In the genomic region with DNA sequence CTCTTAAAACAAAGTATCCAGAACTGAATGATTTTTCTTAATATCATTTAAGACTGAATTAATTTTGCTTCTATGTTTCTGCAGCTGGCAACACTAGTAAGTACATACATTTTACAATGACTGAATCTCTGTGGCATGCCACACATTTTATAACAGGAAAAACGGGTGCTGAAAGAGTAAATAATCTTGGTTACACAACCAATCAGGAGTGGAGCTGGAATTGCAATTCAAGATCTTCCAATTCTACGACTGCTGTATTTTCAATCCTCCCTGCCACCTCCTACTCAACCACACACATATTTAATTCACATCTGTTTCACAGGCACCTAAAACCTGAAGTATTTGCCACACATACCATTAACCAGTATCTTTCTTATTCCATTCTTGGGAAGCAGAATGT, we compare ENCODE assay signal across 19 cellular contexts. TPM values are rescaled to one million over a fixed set of nuclear protein-coding genes. Genes with fewer than 3 reads are reported as not detected.
DNase-seq lines count a peak whose midpoint lies in the region; ATAC-seq and TF ChIP-seq lines count a peak whose summit lies in the region.
"Had no signal": no experiment of that assay in that cellular context is flagged by ENCODE, and none has a peak within 500 bp of the region (broad histone marks: within the 10 kb centered on the region; RNA-seq: fewer than 3 reads in every experiment).

No MANE protein-coding gene starts in this region.

- TF ChIP-seq CTCF in GM23338 (conservative IDR thresholded peaks at IDR 0.05; ENCODE audit: low read depth in 2 of 2) = no peak
- no peak for TF ChIP-seq CTCF in PC-3 (conservative IDR thresholded peaks at IDR 0.05; ENCODE audit: low read depth, low read length)
- no peak for TF ChIP-seq CTCF in epithelial cell of esophagus (IDR thresholded peaks at IDR 0.05; ENCODE audit: insufficient read depth, low read depth, low read length, missing control alignments)
- no peak for TF ChIP-seq CTCF in prostate gland (IDR thresholded peaks at IDR 0.05)

- BruUV-seq in PC-3 (replicated peaks; lab: Mats Ljungman, UMichigan) = no TSS peak

- TF ChIP-seq POLR2A in prostate gland (IDR thresholded peaks at IDR 0.05) = no peak

- 18% methylated on average over 2 of the region's 2 CpGs for WGBS in prostate gland

- DNase-seq in GM23338 (ENCODE audit: low spot score) = no peak
- peak; percentile 85 for DNase-seq in PC-3
- DNase-seq in epithelial cell of esophagus (ENCODE audit: low read depth) = peak; percentile 88
- peak; percentile 16 for DNase-seq in prostate gland (ENCODE audit: low spot score)
- DNase-seq in NCI-H1436 treated with DMSO at 0.1 percent for 48 hours (lab: John Stamatoyannopoulos, UW) = no peak
- DNase-seq in naive thymus-derived CD4-positive, alpha-beta T cell = no peak
- DNase-seq: activated CD4-positive, alpha-beta T cell treated with anti-CD3 and anti-CD28 coated beads for 36 hours; activated T-cell treated with anti-CD3 and anti-CD28 coated beads for 4 hours; CD4-positive, alpha-beta T cell; hypothalamus; left cardiac atrium; NCI-H1930; NCI-H748 treated with DMSO at 0.1 percent for 48 hours; RPMI8226 had no signal

- H3K27me3 Mint-ChIP-seq in GM23338 (ENCODE audit: insufficient read depth, low read depth, poor library complexity) = peaks cover 1% of the 10 kb centered on the region
- peaks cover 0 to 16% (median 4%) of the 10 kb centered on the region in 5 donors for H3K27me3 Mint-ChIP-seq in naive thymus-derived CD4-positive, alpha-beta T cell

- no peak for ATAC-seq in GM23338
- ATAC-seq in PC-3 = peak; percentile 64
- no peak for ATAC-seq in GM21381 (IDR thresholded peaks at IDR 0.05; ENCODE audit: unreplicated experiment)
- no peak for ATAC-seq in naive thymus-derived CD4-positive, alpha-beta T cell
- no peak for ATAC-seq in GM19455 (IDR thresholded peaks at IDR 0.05; ENCODE audit: unreplicated experiment)
- ATAC-seq: activated CD4-positive, alpha-beta T cell treated with anti-CD3 and anti-CD28 coated beads for 36 hours; left cardiac atrium had no signal

- H3K9me3 ChIP-seq in PC-3 (ENCODE audit: low read length) = no peaks in the 10 kb centered on the region
- H3K9me3 ChIP-seq in prostate gland = no peaks in the 10 kb centered on the region
- no peaks in the 10 kb centered on the region for H3K9me3 ChIP-seq in naive thymus-derived CD4-positive, alpha-beta T cell (ENCODE audit: control insufficient read depth in 2 of 3, low read length in 3 of 3)

- no peaks in the 10 kb centered on the region for H4K20me1 ChIP-seq in GM23338 (replicated peaks; ENCODE audit: insufficient read depth)
- no peaks in the 10 kb centered on the region for H4K20me1 ChIP-seq in PC-3 (ENCODE audit: low read length)

- H3K4me1 ChIP-seq in GM23338 (ENCODE audit: insufficient read depth) = peaks cover 27% of the 10 kb centered on the region; the same call in 1 of the 2 replicates
- peaks cover 5% of the 10 kb centered on the region for H3K4me1 ChIP-seq in PC-3 (ENCODE audit: insufficient read depth, low read length)
- H3K4me1 ChIP-seq in prostate gland (replicated peaks) = no peaks in the 10 kb centered on the region
- no peaks in the 10 kb centered on the region for H3K4me1 ChIP-seq in naive thymus-derived CD4-positive, alpha-beta T cell (ENCODE audit: control insufficient read depth in 2 of 2, insufficient read depth in 2 of 2, low read length in 2 of 2)

- H3K36me3 ChIP-seq in GM23338 (ENCODE audit: insufficient read depth) (no peaks in the 10 kb centered on the region), PC-3 (ENCODE audit: low read depth, low read length) (no peaks in the 10 kb centered on the region), prostate gland (no peaks in the 10 kb centered on the region)
- H3K36me3 ChIP-seq in naive thymus-derived CD4-positive, alpha-beta T cell (ENCODE audit: control insufficient read depth in 2 of 3, insufficient read depth in 3 of 3, low read length in 3 of 3) = no peaks in the 10 kb centered on the region

- CTCF ChIA-PET in PC-3 (lab: Charles Lee) = no interaction called here
- CTCF ChIA-PET in naive thymus-derived CD4-positive, alpha-beta T cell (lab: Charles Lee) = no interaction called here

- H2AFZ ChIP-seq in GM23338 (no peak overlapping the region), PC-3 (ENCODE audit: low read length) (no peak overlapping the region)

- H3K9ac ChIP-seq in PC-3 (ENCODE audit: low read length) = no peak overlapping the region

- no peak overlapping the region for H3K4me3 Mint-ChIP-seq in GM23338
- H3K4me3 Mint-ChIP-seq in naive thymus-derived CD4-positive, alpha-beta T cell = no peak overlapping the region
- H3K4me3 Mint-ChIP-seq: activated CD4-positive, alpha-beta T cell treated with anti-CD3 and anti-CD28 coated beads for 36 hours; activated naive CD4-positive, alpha-beta T cell treated with anti-CD3 and anti-CD28 coated beads, Interleukin-2, amount 50 U/mL, for 24 hours; CD4-positive, alpha-beta T cell had no signal

- H3K4me1 Mint-ChIP-seq in GM23338 = peaks cover 45% of the 10 kb centered on the region
- peaks cover 0 to 2% (median 0%) of the 10 kb centered on the region in 7 donors for H3K4me1 Mint-ChIP-seq in naive thymus-derived CD4-positive, alpha-beta T cell
- H3K4me1 Mint-ChIP-seq: activated CD4-positive, alpha-beta T cell treated with anti-CD3 and anti-CD28 coated beads for 36 hours; activated naive CD4-positive, alpha-beta T cell treated with anti-CD3 and anti-CD28 coated beads, Interleukin-2, amount 50 U/mL, for 24 hours had no signal

- POLR2A ChIA-PET in PC-3 (lab: Charles Lee; ENCODE audit: unreplicated experiment) = no interaction called here
- POLR2A ChIA-PET in naive thymus-derived CD4-positive, alpha-beta T cell (lab: Charles Lee) = no interaction called here

- intact Hi-C loops in PC-3 (cut with micrococcal nuclease) = no loop called here
- intact Hi-C loops in prostate gland (cut with DNase I) = no loop called here
- intact Hi-C loops in naive thymus-derived CD4-positive, alpha-beta T cell (cut with micrococcal nuclease) = no loop called here

- H3K27me3 ChIP-seq in GM23338 (ENCODE audit: insufficient read depth) (no peaks in the 10 kb centered on the region), PC-3 (ENCODE audit: low read length) (no peaks in the 10 kb centered on the region), prostate gland (replicated peaks; ENCODE audit: insufficient read depth) (no peaks in the 10 kb centered on the region)
- no peaks in the 10 kb centered on the region for H3K27me3 ChIP-seq in naive thymus-derived CD4-positive, alpha-beta T cell (ENCODE audit: control insufficient read depth in 2 of 2, insufficient read depth in 2 of 2, low read length in 2 of 2)

- H3K79me2 ChIP-seq in GM23338 (replicated peaks; ENCODE audit: insufficient read depth) = peaks cover 31% of the 10 kb centered on the region
- no peaks in the 10 kb centered on the region for H3K79me2 ChIP-seq in PC-3 (ENCODE audit: low read length)

- no peak overlapping the region for H3K4me3 ChIP-seq in GM23338
- H3K4me3 ChIP-seq in PC-3 (ENCODE audit: low read length) = no peak overlapping the region
- no peak overlapping the region for H3K4me3 ChIP-seq in epithelial cell of esophagus (ENCODE audit: low read length)
- H3K4me3 ChIP-seq in prostate gland = no peak overlapping the region
- H3K4me3 ChIP-seq in naive thymus-derived CD4-positive, alpha-beta T cell (ENCODE audit: low read length) = no peak overlapping the region

- H3K36me3 Mint-ChIP-seq in GM23338 (ENCODE audit: low read depth) = no peaks in the 10 kb centered on the region
- H3K36me3 Mint-ChIP-seq in naive thymus-derived CD4-positive, alpha-beta T cell = no peaks in the 10 kb centered on the region
- H3K36me3 Mint-ChIP-seq: activated naive CD4-positive, alpha-beta T cell treated with anti-CD3 and anti-CD28 coated beads, Interleukin-2, amount 50 U/mL, for 24 hours had no signal

- H3K9me3 Mint-ChIP-seq in GM23338 = no peaks in the 10 kb centered on the region
- H3K9me3 Mint-ChIP-seq in naive thymus-derived CD4-positive, alpha-beta T cell = no peaks in the 10 kb centered on the region
- H3K9me3 Mint-ChIP-seq: activated naive CD4-positive, alpha-beta T cell treated with anti-CD3 and anti-CD28 coated beads, Interleukin-2, amount 50 U/mL, for 24 hours; CD4-positive, alpha-beta T cell had no signal

- peak overlapping the region; percentile 9; the same call in 1 of the 2 replicates for H3K27ac Mint-ChIP-seq in GM23338
- no peak overlapping the region for H3K27ac Mint-ChIP-seq in naive thymus-derived CD4-positive, alpha-beta T cell
- H3K27ac Mint-ChIP-seq: activated CD4-positive, alpha-beta T cell treated with anti-CD3 and anti-CD28 coated beads for 36 hours; activated naive CD4-positive, alpha-beta T cell treated with anti-CD3 and anti-CD28 coated beads, Interleukin-2, amount 50 U/mL, for 24 hours; CD4-positive, alpha-beta T cell had no signal

- H3K9me2 ChIP-seq in GM23338 (ENCODE audit: insufficient read depth) (no peaks in the 10 kb centered on the region), PC-3 (replicated peaks; ENCODE audit: low read length) (no peaks in the 10 kb centered on the region)

- H3K27ac ChIP-seq in GM23338 (ENCODE audit: low read depth) (no peak overlapping the region), PC-3 (ENCODE audit: low read length) (no peak overlapping the region), prostate gland (no peak overlapping the region)
- H3K27ac ChIP-seq in naive thymus-derived CD4-positive, alpha-beta T cell (ENCODE audit: low read depth, low read length) = no peak overlapping the region

- H3F3A ChIP-seq in GM23338 (replicated peaks; ENCODE audit: low read depth) (no peaks in the 10 kb centered on the region), PC-3 (ENCODE audit: low read length, unreplicated experiment) (no peaks in the 10 kb centered on the region)

- H3K4me2 ChIP-seq in GM23338 = no peak overlapping the region
- peak overlapping the region; percentile 56 for H3K4me2 ChIP-seq in PC-3 (ENCODE audit: low read length)

RNA-seq across cellular contexts. Expression of gene NR5A1, which starts 52.7 kb away (rescaled TPM):
- 0.21 and 5.7 TPM in 2 replicates for total RNA-seq in GM23338 (2014; rRNA removed; shearing (Covaris generic))
- not detected in 2 replicates for polyA plus RNA-seq in GM23338 (2016; fragmentation: Nextera tagmentation; extraction: Ambion mirVana)
- not detected in 2 replicates for total RNA-seq in PC-3 (2014; rRNA removed)
- total RNA-seq in prostate gland = 10 to 100 TPM in 1 of 2 donors, not detected in 1; 88.4 TPM
- total RNA-seq in naive thymus-derived CD4-positive, alpha-beta T cell = under 1 TPM in 1 of 5 experiments, not detected in 4; 0.11 TPM
- polyA plus RNA-seq in naive thymus-derived CD4-positive, alpha-beta T cell = not detected
- total RNA-seq: activated CD4-positive, alpha-beta T cell treated with anti-CD3 and anti-CD28 coated beads for 36 hours; CD4-positive, alpha-beta T cell; epithelial cell of proximal tubule; left cardiac atrium; T-helper 2 cell treated with Interferon-gamma antibody and Interleukin-4, amounts not matched to agents 100 ng/mL and 5 ng/mL, for 36 hours had no signal

Comparison
In these comparisons a context has a peak if more than half of its experiments do, and no peak if none do; other contexts are left out.
1. DNase-seq: peak in PC-3 (single experiment), epithelial cell of esophagus (single experiment) and prostate gland (single experiment); none in GM23338 (single experiment), NCI-H1436 treated with DMSO at 0.1 percent for 48 hours (single experiment) and naive thymus-derived CD4-positive, alpha-beta T cell (0 of 9).